ENCODE assay signal across 15 cellular contexts in genomic region chrX:48480142-48480541, GRCh38. TPM values are rescaled to one million over a fixed set of nuclear protein-coding genes. Genes with fewer than 3 reads are reported as not detected.
DNase-seq lines count a peak whose midpoint lies in the region; ATAC-seq and TF ChIP-seq lines count a peak whose summit lies in the region.
"Had no signal": no experiment of that assay in that cellular context is flagged by ENCODE, and none has a peak within 500 bp of the region (broad histone marks: within the 10 kb centered on the region; RNA-seq: fewer than 3 reads in every experiment).

No MANE protein-coding gene starts in this region.

- no peak for DNase-seq in activated naive CD4-positive, alpha-beta T cell treated with anti-CD3 and anti-CD28 coated beads for 36 hours
- DNase-seq in activated naive CD4-positive, alpha-beta T cell treated with Interleukin-2 at 50 U/mL for 16 hours, result no peak
- DNase-seq in activated CD8-positive, alpha-beta T cell treated with anti-CD3 and anti-CD28 coated beads for 36 hours, result no peak
- DNase-seq in chondrocyte (ENCODE audit: low spot score) (no peak), cerebellar nuclear complex (lab: John Stamatoyannopoulos, UW) (no peak)
- DNase-seq in stimulated activated effector memory CD8-positive, alpha-beta T cell treated with anti-CD3 and anti-CD28 coated beads, Interleukin-12 subunit alpha, Interleukin-12 subunit beta, amount 100 ng/mL, for 72 hours (ENCODE audit: low spot score in 2 of 2), result no peak
- DNase-seq: C1 segment of cervical spinal cord, GF-D8, NCI-H1092, NCI-H146, NCI-H2081, NCI-H748 treated with DMSO at 0.1 percent for 48 hours had no signal

- H3K4me3 Mint-ChIP-seq in activated naive CD4-positive, alpha-beta T cell treated with anti-CD3 and anti-CD28 coated beads for 36 hours, result no peak overlapping the region
- H3K4me3 Mint-ChIP-seq in activated CD8-positive, alpha-beta T cell treated with anti-CD3 and anti-CD28 coated beads for 36 hours, result no peak overlapping the region
- H3K4me3 Mint-ChIP-seq in chondrocyte (ENCODE audit: unreplicated experiment), result no peak overlapping the region
- H3K4me3 Mint-ChIP-seq in stimulated activated effector memory CD8-positive, alpha-beta T cell treated with anti-CD3 and anti-CD28 coated beads, Interleukin-12 subunit alpha, Interleukin-12 subunit beta, amount 100 ng/mL, for 72 hours, result no peak overlapping the region

- H3K27ac Mint-ChIP-seq in activated naive CD4-positive, alpha-beta T cell treated with anti-CD3 and anti-CD28 coated beads for 36 hours, result peak overlapping the region; percentile 8
- H3K27ac Mint-ChIP-seq in activated CD8-positive, alpha-beta T cell treated with anti-CD3 and anti-CD28 coated beads for 36 hours, result peak overlapping the region; percentile 76
- H3K27ac Mint-ChIP-seq in chondrocyte (ENCODE audit: unreplicated experiment), result peak overlapping the region; percentile 12
- H3K27ac Mint-ChIP-seq in stimulated activated effector memory CD8-positive, alpha-beta T cell treated with anti-CD3 and anti-CD28 coated beads, Interleukin-12 subunit alpha, Interleukin-12 subunit beta, amount 100 ng/mL, for 72 hours, result peak overlapping the region; percentile 69

- POLR2A ChIA-PET in activated CD8-positive, alpha-beta T cell treated with anti-CD3 and anti-CD28 coated beads for 36 hours (lab: Charles Lee), result interaction anchor here (1.9 kb wide), 1 partner anchor 28 kb away, joined by 5 read pairs; the partner anchor contains the start of gene PORCN

- CTCF ChIA-PET in activated naive CD4-positive, alpha-beta T cell treated with anti-CD3 and anti-CD28 coated beads for 36 hours (lab: Charles Lee), result interaction anchor here (0.7 kb wide), 1 partner anchor 396 kb away, joined by 3 read pairs; no protein-coding TSS in a partner anchor
- CTCF ChIA-PET in activated CD8-positive, alpha-beta T cell treated with anti-CD3 and anti-CD28 coated beads for 36 hours (lab: Charles Lee), result interaction anchor here (1.0 kb wide), 1 partner anchor 12 kb away, joined by 3 read pairs; no protein-coding TSS in a partner anchor

- ATAC-seq in activated CD8-positive, alpha-beta T cell treated with anti-CD3 and anti-CD28 coated beads for 36 hours, result no peak
- no peak for ATAC-seq in stimulated activated effector memory CD8-positive, alpha-beta T cell treated with anti-CD3 and anti-CD28 coated beads, Interleukin-12 subunit alpha, Interleukin-12 subunit beta, amount 100 ng/mL, for 72 hours
- no peak for ATAC-seq in HG03442 (IDR thresholded peaks at IDR 0.05; ENCODE audit: unreplicated experiment)
- ATAC-seq: HepG2 had no signal

- H3K9me3 Mint-ChIP-seq in activated naive CD4-positive, alpha-beta T cell treated with anti-CD3 and anti-CD28 coated beads for 36 hours, result no peaks in the 10 kb centered on the region
- no peaks in the 10 kb centered on the region for H3K9me3 Mint-ChIP-seq in activated CD8-positive, alpha-beta T cell treated with anti-CD3 and anti-CD28 coated beads for 36 hours
- H3K9me3 Mint-ChIP-seq in chondrocyte (ENCODE audit: low read depth), result peaks cover 9% of the 10 kb centered on the region
- H3K9me3 Mint-ChIP-seq in stimulated activated effector memory CD8-positive, alpha-beta T cell treated with anti-CD3 and anti-CD28 coated beads, Interleukin-12 subunit alpha, Interleukin-12 subunit beta, amount 100 ng/mL, for 72 hours, result no peaks in the 10 kb centered on the region

- H3K27me3 Mint-ChIP-seq in activated naive CD4-positive, alpha-beta T cell treated with anti-CD3 and anti-CD28 coated beads for 36 hours (ENCODE audit: low read depth), result no peaks in the 10 kb centered on the region
- no peaks in the 10 kb centered on the region for H3K27me3 Mint-ChIP-seq in activated CD8-positive, alpha-beta T cell treated with anti-CD3 and anti-CD28 coated beads for 36 hours
- no peaks in the 10 kb centered on the region for H3K27me3 Mint-ChIP-seq in chondrocyte (ENCODE audit: low read depth)

- TF ChIP-seq CTCF in activated CD8-positive, alpha-beta T cell treated with anti-CD3 and anti-CD28 coated beads for 36 hours (IDR thresholded peaks at IDR 0.05), result no peak
- TF ChIP-seq CTCF in chondrocyte (IDR thresholded peaks at IDR 0.05), result no peak

- intact Hi-C loops in activated naive CD4-positive, alpha-beta T cell treated with anti-CD3 and anti-CD28 coated beads for 36 hours (cut with micrococcal nuclease), result no loop called here
- intact Hi-C loops in activated CD8-positive, alpha-beta T cell treated with anti-CD3 and anti-CD28 coated beads for 36 hours (cut with micrococcal nuclease), result no loop called here

- peaks cover 18% of the 10 kb centered on the region for H3K36me3 Mint-ChIP-seq in activated naive CD4-positive, alpha-beta T cell treated with anti-CD3 and anti-CD28 coated beads for 36 hours (ENCODE audit: low read depth)
- peaks cover 42% of the 10 kb centered on the region for H3K36me3 Mint-ChIP-seq in activated CD8-positive, alpha-beta T cell treated with anti-CD3 and anti-CD28 coated beads for 36 hours (ENCODE audit: low read depth)
- H3K36me3 Mint-ChIP-seq in chondrocyte (ENCODE audit: low read depth), result peaks cover 14% of the 10 kb centered on the region
- peaks cover 89% of the 10 kb centered on the region for H3K36me3 Mint-ChIP-seq in stimulated activated effector memory CD8-positive, alpha-beta T cell treated with anti-CD3 and anti-CD28 coated beads, Interleukin-12 subunit alpha, Interleukin-12 subunit beta, amount 100 ng/mL, for 72 hours

- peaks cover 29% of the 10 kb centered on the region for H3K4me1 Mint-ChIP-seq in activated naive CD4-positive, alpha-beta T cell treated with anti-CD3 and anti-CD28 coated beads for 36 hours (ENCODE audit: low read depth)
- peaks cover 28% of the 10 kb centered on the region for H3K4me1 Mint-ChIP-seq in activated CD8-positive, alpha-beta T cell treated with anti-CD3 and anti-CD28 coated beads for 36 hours (ENCODE audit: low read depth)
- peaks cover 22% of the 10 kb centered on the region for H3K4me1 Mint-ChIP-seq in chondrocyte (ENCODE audit: low read depth)
- H3K4me1 Mint-ChIP-seq in stimulated activated effector memory CD8-positive, alpha-beta T cell treated with anti-CD3 and anti-CD28 coated beads, Interleukin-12 subunit alpha, Interleukin-12 subunit beta, amount 100 ng/mL, for 72 hours, result peaks cover 42% of the 10 kb centered on the region

RNA-seq across cellular contexts. Expression of gene FTSJ1, which starts 4.1 kb away (rescaled TPM):
- total RNA-seq in activated naive CD4-positive, alpha-beta T cell treated with anti-CD3 and anti-CD28 coated beads for 36 hours, result 10 to 100 TPM; 66.2 to 66.8 TPM
- 10 to 100 TPM; 73.3 to 82.9 TPM for total RNA-seq in activated CD8-positive, alpha-beta T cell treated with anti-CD3 and anti-CD28 coated beads for 36 hours
- total RNA-seq in chondrocyte, result 53.3 to 68.0 TPM (median 55.9 TPM) in 3 replicates

RNA-seq across cellular contexts. Expression of gene SLC38A5, which starts 10.1 kb away (rescaled TPM):
- 10 to 100 TPM; 45.0 to 45.8 TPM for total RNA-seq in activated naive CD4-positive, alpha-beta T cell treated with anti-CD3 and anti-CD28 coated beads for 36 hours
- total RNA-seq in activated CD8-positive, alpha-beta T cell treated with anti-CD3 and anti-CD28 coated beads for 36 hours, result 10 to 100 TPM; 82.1 to 92.6 TPM
- 2.5 to 2.7 TPM (median 2.6 TPM) in 3 replicates for total RNA-seq in chondrocyte
- total RNA-seq: Daoy had no signal

RNA-seq across cellular contexts. Expression of gene PORCN, which starts 28.6 kb away (rescaled TPM):
- total RNA-seq in activated naive CD4-positive, alpha-beta T cell treated with anti-CD3 and anti-CD28 coated beads for 36 hours, result 1 to 10 TPM; 5.2 to 5.6 TPM
- 10 to 100 TPM; 13.9 to 16.9 TPM for total RNA-seq in activated CD8-positive, alpha-beta T cell treated with anti-CD3 and anti-CD28 coated beads for 36 hours
- 10.8 to 23.1 TPM (median 12.5 TPM) in 3 replicates for total RNA-seq in chondrocyte

RNA-seq across cellular contexts. Expression of gene EBP, which starts 41.5 kb away (rescaled TPM):
- total RNA-seq in activated naive CD4-positive, alpha-beta T cell treated with anti-CD3 and anti-CD28 coated beads for 36 hours, result 100 to 1,000 TPM; 118 to 123 TPM
- 100 to 1,000 TPM; 159 to 164 TPM for total RNA-seq in activated CD8-positive, alpha-beta T cell treated with anti-CD3 and anti-CD28 coated beads for 36 hours
- total RNA-seq in chondrocyte, result 35.2 to 44.4 TPM (median 39.1 TPM) in 3 replicates

RNA-seq across cellular contexts. Expression of gene TBC1D25, which starts 59.4 kb away (rescaled TPM):
- 10 to 100 TPM; 10.6 to 11.1 TPM for total RNA-seq in activated naive CD4-positive, alpha-beta T cell treated with anti-CD3 and anti-CD28 coated beads for 36 hours
- 10 to 100 TPM; 11.4 to 11.9 TPM for total RNA-seq in activated CD8-positive, alpha-beta T cell treated with anti-CD3 and anti-CD28 coated beads for 36 hours
- total RNA-seq in chondrocyte, result 15.7 to 18.9 TPM (median 18.8 TPM) in 3 replicates

Comparison
In these comparisons a context has a peak if more than half of its experiments do, and no peak if none do; other contexts are left out.
1. H3K27ac Mint-ChIP-seq: peak in every context shown above with its lines; median percentile 76 in activated CD8-positive, alpha-beta T cell treated with anti-CD3 and anti-CD28 coated beads for 36 hours; 69 in stimulated activated effector memory CD8-positive, alpha-beta T cell treated with anti-CD3 and anti-CD28 coated beads, Interleukin-12 subunit alpha, Interleukin-12 subunit beta, amount 100 ng/mL, for 72 hours; 12 in chondrocyte; 8 in activated naive CD4-positive, alpha-beta T cell treated with anti-CD3 and anti-CD28 coated beads for 36 hours.
2. RNA of gene SLC38A5, which starts 10.1 kb away (total RNA-seq): 82.1 to 92.6 TPM in activated CD8-positive, alpha-beta T cell treated with anti-CD3 and anti-CD28 coated beads for 36 hours and 45.0 to 45.8 TPM in activated naive CD4-positive, alpha-beta T cell treated with anti-CD3 and anti-CD28 coated beads for 36 hours; 2.5 to 2.7 TPM in chondrocyte; every median in the first group is over 10 times any median in the second.